In genomic region chr4:150579591-150580234, GRCh38 we compare ENCODE assay signal across 7 cellular contexts. TPM values are rescaled to one million over a fixed set of nuclear protein-coding genes. Genes with fewer than 3 reads are reported as not detected.
DNase-seq lines count a peak whose midpoint lies in the region; ATAC-seq and TF ChIP-seq lines count a peak whose summit lies in the region.

No MANE protein-coding gene starts in this region.

- peak overlapping the region; percentile 65 to 93 for H3K18ac ChIP-seq in mesenchymal stem cell (ENCODE audit: low read depth in 1 of 2, low read length in 2 of 2)

- no peak for TF ChIP-seq CTCF in esophagus muscularis mucosa (IDR thresholded peaks at IDR 0.05)
- no peak for TF ChIP-seq CTCF in transverse colon (IDR thresholded peaks at IDR 0.05)

- H2AK5ac ChIP-seq in mesenchymal stem cell (ENCODE audit: low read length, severe bottlenecking) = no peak overlapping the region

- TF ChIP-seq POLR2A in esophagus muscularis mucosa (IDR thresholded peaks at IDR 0.05; ENCODE audit: low read depth) (no peak), transverse colon (IDR thresholded peaks at IDR 0.05) (peak; percentile 18)

- peaks cover 2% of the 10 kb centered on the region for H3K79me1 ChIP-seq in mesenchymal stem cell (replicated peaks; ENCODE audit: low read length, poor library complexity, severe bottlenecking)

- peak overlapping the region; percentile 8 for H2BK15ac ChIP-seq in mesenchymal stem cell (ENCODE audit: low read depth, poor library complexity, severe bottlenecking)

- H2AFZ ChIP-seq in mesenchymal stem cell (ENCODE audit: low read depth, low read length) = peak overlapping the region; percentile 91

- H3K4me1 Mint-ChIP-seq in stimulated activated naive B cell treated with anti-CD40 and anti-IgM and Interleukin-4, amounts not matched to agents 10 μg/mL and 1 μg/mL and 100 μg/mL, for 72 hours = no peaks in the 10 kb centered on the region

- H3K9ac ChIP-seq in mesenchymal stem cell (ENCODE audit: low read length) = peak overlapping the region; percentile 23

- H3K9me3 ChIP-seq in MG63 (no peaks in the 10 kb centered on the region), esophagus muscularis mucosa (no peaks in the 10 kb centered on the region), mesenchymal stem cell (ENCODE audit: control insufficient read depth, low read length) (peaks cover 19% of the 10 kb centered on the region), transverse colon (no peaks in the 10 kb centered on the region)

- H3K4me3 ChIP-seq in MG63 (no peak overlapping the region), esophagus muscularis mucosa (peak overlapping the region; percentile 42 to 57 (median 48)), mesenchymal stem cell (ENCODE audit: insufficient read depth in 1 of 2, low read depth in 1 of 2, low read length in 2 of 2) (peak overlapping the region; percentile 69 to 70), transverse colon (peak overlapping the region; percentile 37 to 52 (median 44))

- peak overlapping the region in 1 of 2 experiments; percentile 79 for H2BK12ac ChIP-seq in mesenchymal stem cell (ENCODE audit: low read length in 2 of 2)

- peaks cover 44 to 54% of the 10 kb centered on the region in 2 donors for H3K36me3 Mint-ChIP-seq in stimulated activated naive B cell treated with anti-CD40 and anti-IgM and Interleukin-4, amounts not matched to agents 10 μg/mL and 1 μg/mL and 100 μg/mL, for 72 hours

- peak overlapping the region in 1 of 2 experiments; percentile 89 for H3K4ac ChIP-seq in mesenchymal stem cell (ENCODE audit: low read depth in 1 of 2, low read length in 2 of 2)

- no peaks in the 10 kb centered on the region for H3K27me3 Mint-ChIP-seq in stimulated activated naive B cell treated with anti-CD40 and anti-IgM and Interleukin-4, amounts not matched to agents 10 μg/mL and 1 μg/mL and 100 μg/mL, for 72 hours

- peak overlapping the region in 1 of 2 experiments; percentile 83 for H3K14ac ChIP-seq in mesenchymal stem cell (ENCODE audit: low read length in 2 of 2)

- H3K9me3 Mint-ChIP-seq in stimulated activated naive B cell treated with anti-CD40 and anti-IgM and Interleukin-4, amounts not matched to agents 10 μg/mL and 1 μg/mL and 100 μg/mL, for 72 hours = peaks cover 0 to 6% of the 10 kb centered on the region in 2 donors

- WGBS in esophagus muscularis mucosa = 45% methylated on average over 42 of the region's 65 CpGs
- under 1% methylated on average over 57 of the region's 65 CpGs for WGBS in mesenchymal stem cell
- 73 to 92% methylated on average over 23 to 65 of the region's 65 CpGs for WGBS in transverse colon (ENCODE audit: low coverage in 1 of 2), 2 donors

- DNase-seq in MG63 = peak; percentile 3
- no peak for DNase-seq in esophagus muscularis mucosa (ENCODE audit: extremely low spot score)
- peak; percentile 71 for DNase-seq in mesenchymal stem cell
- DNase-seq in transverse colon = no peak
- no peak for DNase-seq in ureter (ENCODE audit: low spot score)
- DNase-seq in stimulated activated naive B cell treated with anti-CD40 and anti-IgM and Interleukin-4, amounts not matched to agents 10 μg/mL and 1 μg/mL and 100 μg/mL, for 72 hours = no peak

- H4K8ac ChIP-seq in mesenchymal stem cell (ENCODE audit: low read length) = peak overlapping the region; percentile 33

- H3K27ac Mint-ChIP-seq in stimulated activated naive B cell treated with anti-CD40 and anti-IgM and Interleukin-4, amounts not matched to agents 10 μg/mL and 1 μg/mL and 100 μg/mL, for 72 hours = no peak overlapping the region

- H3K36me3 ChIP-seq in MG63 = no peaks in the 10 kb centered on the region
- H3K36me3 ChIP-seq in esophagus muscularis mucosa = no peaks in the 10 kb centered on the region
- peaks cover 0 to 4% of the 10 kb centered on the region in 2 experiments for H3K36me3 ChIP-seq in mesenchymal stem cell (ENCODE audit: control insufficient read depth in 1 of 2, insufficient read depth in 2 of 2, low read depth in 1 of 2, low read length in 2 of 2)
- peaks cover 0 to 13% (median 2%) of the 10 kb centered on the region in 4 donors for H3K36me3 ChIP-seq in transverse colon

- H3K4me1 ChIP-seq in esophagus muscularis mucosa (peaks cover 7 to 26% (median 17%) of the 10 kb centered on the region in 4 donors), mesenchymal stem cell (ENCODE audit: control insufficient read depth, insufficient read depth, low read depth, low read length) (peaks cover 14% of the 10 kb centered on the region), transverse colon (peaks cover 0 to 2% (median 0%) of the 10 kb centered on the region in 4 donors)

- H2BK120ac ChIP-seq in mesenchymal stem cell (ENCODE audit: low read depth, low read length) = no peak overlapping the region

- peak overlapping the region in 3 of 4 donors; percentile 13 to 42 (median 26) for H3K27ac ChIP-seq in esophagus muscularis mucosa (replicated peaks in 1 of 4)
- H3K27ac ChIP-seq in mesenchymal stem cell (ENCODE audit: low read length, poor library complexity, severe bottlenecking) = peak overlapping the region; percentile 64
- peak overlapping the region; percentile 84 to 91 (median 87) for H3K27ac ChIP-seq in transverse colon

- H3K4me3 Mint-ChIP-seq in stimulated activated naive B cell treated with anti-CD40 and anti-IgM and Interleukin-4, amounts not matched to agents 10 μg/mL and 1 μg/mL and 100 μg/mL, for 72 hours = no peak overlapping the region

- intact Hi-C loops in esophagus muscularis mucosa (cut with DNase I) (no loop called here), transverse colon (cut with DNase I; ENCODE audit: low total_unique reads) (loop anchor here (5.0 kb wide), 1 partner anchor 277 kb away; no protein-coding TSS in a partner anchor)

- peak overlapping the region; percentile 49 for H2BK5ac ChIP-seq in mesenchymal stem cell (ENCODE audit: low read depth, low read length, poor library complexity, severe bottlenecking)

- H3K27me3 ChIP-seq in MG63 = peaks cover 9% of the 10 kb centered on the region; the same call in 1 of the 2 replicates
- H3K27me3 ChIP-seq in esophagus muscularis mucosa = peaks cover 0 to 30% (median 11%) of the 10 kb centered on the region in 4 donors
- no peaks in the 10 kb centered on the region for H3K27me3 ChIP-seq in mesenchymal stem cell (ENCODE audit: control insufficient read depth in 1 of 2, insufficient read depth in 1 of 2, low read length in 2 of 2)
- no peaks in the 10 kb centered on the region for H3K27me3 ChIP-seq in transverse colon

- peak overlapping the region in 1 of 2 experiments; percentile 24 for H3K23ac ChIP-seq in mesenchymal stem cell (ENCODE audit: low read length in 2 of 2)

- no peak for ATAC-seq in GM18907 (IDR thresholded peaks at IDR 0.05; ENCODE audit: unreplicated experiment)
- ATAC-seq in stimulated activated naive B cell treated with anti-CD40 and anti-IgM and Interleukin-4, amounts not matched to agents 10 μg/mL and 1 μg/mL and 100 μg/mL, for 72 hours (replicated peaks) = no peak

- H4K91ac ChIP-seq in mesenchymal stem cell (ENCODE audit: low read length) = peak overlapping the region; percentile 82

- peak overlapping the region; percentile 83 for H3K4me2 ChIP-seq in mesenchymal stem cell (ENCODE audit: low read length, poor library complexity, severe bottlenecking)

- TF ChIP-seq EP300 in esophagus muscularis mucosa (IDR thresholded peaks at IDR 0.05) = no peak
- no peak for TF ChIP-seq EP300 in transverse colon (IDR thresholded peaks at IDR 0.05; ENCODE audit: low read depth)

- in situ Hi-C loops in transverse colon (cut with MboI; ENCODE audit: low pct_ligation_motif_present in 1 of 4, low pct_unique_long_range_greater_than_20kb in 1 of 4, low sequenced_read_pairs in 3 of 4) = loop anchor here in 2 of 4 donors (10.0 to 25.0 kb wide), 2 partner anchors 267 to 275 kb away; no protein-coding TSS in a partner anchor

RNA-seq across cellular contexts. Expression of gene MAB21L2, which starts 2.2 kb away (rescaled TPM):
- total RNA-seq in MG63 (2014; rRNA removed; shearing (Covaris generic); ENCODE audit: low replicate concordance) = 0.07 TPM in 1 of 2 replicates, not detected in the other
- total RNA-seq in esophagus muscularis mucosa (1 to 10 TPM in 1 of 4 donors, under 1 TPM in 2, not detected in 1; 0.32 to 1.7 (median 0.42) TPM), transverse colon (100 to 1,000 TPM in 1 of 4 donors, 10 to 100 TPM in 3; 63.0 to 106 (median 78.9) TPM), ureter (not detected)
- 12.8 TPM for polyA plus RNA-seq in mesenchymal stem cell (2013, experiment 1 of 2)
- polyA plus RNA-seq in mesenchymal stem cell (2013, experiment 2 of 2) = 12.9 TPM

Comparison
In these comparisons a context has a peak if more than half of its experiments do, and no peak if none do; other contexts are left out.
1. DNase-seq: peak in MG63 (single experiment) and mesenchymal stem cell (single experiment); none in esophagus muscularis mucosa (single experiment), transverse colon (single experiment), ureter (single experiment) and stimulated activated naive B cell treated with anti-CD40 and anti-IgM and Interleukin-4, amounts not matched to agents 10 μg/mL and 1 μg/mL and 100 μg/mL, for 72 hours (single experiment).
2. H3K27ac ChIP-seq: peak in every context shown above with its lines; median percentile 87 in transverse colon; 64 in mesenchymal stem cell; 26 in esophagus muscularis mucosa.
3. RNA of gene MAB21L2, which starts 2.2 kb away (total RNA-seq): 63.0 to 106 TPM in transverse colon; 0.32 to 1.7 TPM in esophagus muscularis mucosa, 0.07 TPM in MG63 and not detected in ureter (single experiment); every median in the first group is over 10 times any median in the second.